ENCODE assay signal across 14 cellular contexts in genomic region chr11:70544774-70545625, GRCh38.
A peak's percentile ranks its signal among the peaks of the same experiment; 100 is the strongest.
DNase-seq lines count a peak whose midpoint lies in the region; ATAC-seq and TF ChIP-seq lines count a peak whose summit lies in the region.
"Had no signal": no experiment of that assay in that cellular context is flagged by ENCODE, and none has a peak within 500 bp of the region (broad histone marks: within the 10 kb centered on the region; RNA-seq: fewer than 3 reads in every experiment).

No MANE protein-coding gene starts in this region.

- H3K4me3 ChIP-seq in HUES64 (ENCODE audit: low read length) (no peak overlapping the region), mesodermal cell (ENCODE audit: extremely low read depth, insufficient read depth, low read length, poor library complexity, severe bottlenecking) (no peak overlapping the region)
- H3K4me3 ChIP-seq in CD4-positive, alpha-beta memory T cell (ENCODE audit: low read length in 2 of 2), result no peak overlapping the region

- no peak for ATAC-seq in naive thymus-derived CD8-positive, alpha-beta T cell

- intact Hi-C loops in CD4-positive, alpha-beta memory T cell (cut with micrococcal nuclease), result no loop called here

- no peaks in the 10 kb centered on the region for H3K27me3 ChIP-seq in HUES64 (ENCODE audit: insufficient read depth, low read length)
- no peaks in the 10 kb centered on the region for H3K27me3 ChIP-seq in CD4-positive, alpha-beta memory T cell (ENCODE audit: insufficient read depth, low read length)

- H3K27me3 Mint-ChIP-seq in chondrocyte (ENCODE audit: low read depth), result peaks cover 16% of the 10 kb centered on the region
- H3K27me3 Mint-ChIP-seq in CD4-positive, alpha-beta memory T cell, result peaks cover 0 to 7% of the 10 kb centered on the region in 2 donors
- H3K27me3 Mint-ChIP-seq in naive thymus-derived CD8-positive, alpha-beta T cell, result peaks cover 0 to 4% (median 3%) of the 10 kb centered on the region in 5 donors
- H3K27me3 Mint-ChIP-seq in glutamatergic neuron (ENCODE audit: unreplicated experiment), result peaks cover 7% of the 10 kb centered on the region

- H3K27ac Mint-ChIP-seq in chondrocyte (ENCODE audit: unreplicated experiment) (no peak overlapping the region), glutamatergic neuron (ENCODE audit: unreplicated experiment) (no peak overlapping the region)
- no peak overlapping the region for H3K27ac Mint-ChIP-seq in CD4-positive, alpha-beta memory T cell
- H3K27ac Mint-ChIP-seq in naive thymus-derived CD8-positive, alpha-beta T cell, result no peak overlapping the region
- H3K27ac Mint-ChIP-seq: activated T-helper 1 cell treated with anti-CD3 and anti-CD28 coated beads, Interleukin-12 subunit alpha, Interleukin-12 subunit beta, Interleukin-2, Interleukin-4 antibody, amounts not matched to agents 30 ng/mL and 10 ng/mL and 1 ng/mL, durations not matched to agents 14 hours and 24 hours and 36 hours had no signal

- WGBS in HUES64, result 66% methylated on average over 37 of the region's 37 CpGs
- 70 to 73% methylated on average over 30 to 33 of the region's 37 CpGs for WGBS in mesodermal cell (ENCODE audit: insufficient coverage in 2 of 2), 2 experiments

- no peaks in the 10 kb centered on the region for H3K36me3 Mint-ChIP-seq in chondrocyte (ENCODE audit: low read depth)
- H3K36me3 Mint-ChIP-seq in CD4-positive, alpha-beta memory T cell, result no peaks in the 10 kb centered on the region
- no peaks in the 10 kb centered on the region for H3K36me3 Mint-ChIP-seq in naive thymus-derived CD8-positive, alpha-beta T cell
- no peaks in the 10 kb centered on the region for H3K36me3 Mint-ChIP-seq in glutamatergic neuron (ENCODE audit: unreplicated experiment)

- H3K4me1 ChIP-seq in HUES64 (ENCODE audit: insufficient read depth, low read length) (peaks cover 24% of the 10 kb centered on the region), mesodermal cell (ENCODE audit: control insufficient read depth, insufficient read depth, low read length, poor library complexity, severe bottlenecking) (peaks cover 15% of the 10 kb centered on the region)
- H3K4me1 ChIP-seq in CD4-positive, alpha-beta memory T cell (ENCODE audit: insufficient read depth, low read length), result no peaks in the 10 kb centered on the region

- POLR2A ChIA-PET in CD4-positive, alpha-beta memory T cell (lab: Charles Lee; ENCODE audit: partially characterized antibody), result no interaction called here
- POLR2A ChIA-PET in naive thymus-derived CD8-positive, alpha-beta T cell (lab: Charles Lee), result no interaction called here

- peak overlapping the region; percentile 56 for H3K9ac ChIP-seq in HUES64 (ENCODE audit: low read depth, low read length)

- DNase-seq in AG08395 (ENCODE audit: low spot score) (peak; percentile 81), chondrocyte (ENCODE audit: low spot score) (peak; percentile 90), glutamatergic neuron (no peak), OCI-M2 (lab: John Stamatoyannopoulos, UW; ENCODE audit: unreplicated experiment) (no peak)
- no peak for DNase-seq in CD4-positive, alpha-beta memory T cell
- no peak for DNase-seq in naive thymus-derived CD8-positive, alpha-beta T cell
- DNase-seq: activated CD4-positive, alpha-beta T cell treated with anti-CD3 and anti-CD28 coated beads for 48 hours; dermis blood vessel endothelial cell; DMS79 treated with DMSO at 0.1 percent for 48 hours; NCI-H2107; stimulated activated CD4-positive, alpha-beta T cell treated with anti-CD3 and anti-CD28 coated beads, Interleukin-4, amount 100 ng/mL, for 1 hour had no signal

- H3K4me3 Mint-ChIP-seq in chondrocyte (ENCODE audit: unreplicated experiment) (no peak overlapping the region), glutamatergic neuron (ENCODE audit: unreplicated experiment) (no peak overlapping the region)
- no peak overlapping the region for H3K4me3 Mint-ChIP-seq in CD4-positive, alpha-beta memory T cell
- H3K4me3 Mint-ChIP-seq in naive thymus-derived CD8-positive, alpha-beta T cell, result no peak overlapping the region
- H3K4me3 Mint-ChIP-seq: activated T-helper 1 cell treated with anti-CD3 and anti-CD28 coated beads, Interleukin-12 subunit alpha, Interleukin-12 subunit beta, Interleukin-2, Interleukin-4 antibody, amounts not matched to agents 30 ng/mL and 10 ng/mL and 1 ng/mL, durations not matched to agents 14 hours and 24 hours and 36 hours had no signal

- H3K9me3 ChIP-seq in HUES64 (ENCODE audit: insufficient read depth, low read depth, low read length) (no peaks in the 10 kb centered on the region), mesodermal cell (ENCODE audit: control insufficient read depth, low read length) (no peaks in the 10 kb centered on the region)
- no peaks in the 10 kb centered on the region for H3K9me3 ChIP-seq in CD4-positive, alpha-beta memory T cell (ENCODE audit: control insufficient read depth in 1 of 2, low read length in 2 of 2)

- H3K27ac ChIP-seq in HUES64 (ENCODE audit: low read depth, low read length), result peak overlapping the region; percentile 43; the same call in 1 of the 2 replicates
- peak overlapping the region; percentile 67 for H3K27ac ChIP-seq in mesodermal cell (ENCODE audit: low read depth, low read length, severe bottlenecking)
- no peak overlapping the region for H3K27ac ChIP-seq in CD4-positive, alpha-beta memory T cell (ENCODE audit: low read depth, low read length)

- H3K36me3 ChIP-seq in HUES64 (ENCODE audit: insufficient read depth, low read length) (no peaks in the 10 kb centered on the region), mesodermal cell (ENCODE audit: control insufficient read depth, insufficient read depth, low read length) (no peaks in the 10 kb centered on the region)
- no peaks in the 10 kb centered on the region for H3K36me3 ChIP-seq in CD4-positive, alpha-beta memory T cell (ENCODE audit: insufficient read depth, low read length)

- H3K9me3 Mint-ChIP-seq in chondrocyte (ENCODE audit: low read depth) (no peaks in the 10 kb centered on the region), glutamatergic neuron (ENCODE audit: unreplicated experiment) (peaks cover 4% of the 10 kb centered on the region)
- peaks cover 0 to 1% (median 0%) of the 10 kb centered on the region in 8 donors for H3K9me3 Mint-ChIP-seq in CD4-positive, alpha-beta memory T cell
- no peaks in the 10 kb centered on the region for H3K9me3 Mint-ChIP-seq in naive thymus-derived CD8-positive, alpha-beta T cell
- H3K9me3 Mint-ChIP-seq: activated T-helper 1 cell treated with anti-CD3 and anti-CD28 coated beads, Interleukin-12 subunit alpha, Interleukin-12 subunit beta, Interleukin-2, Interleukin-4 antibody, amounts not matched to agents 30 ng/mL and 10 ng/mL and 1 ng/mL, durations not matched to agents 14 hours and 24 hours and 36 hours had no signal

- CTCF ChIA-PET in CD4-positive, alpha-beta memory T cell (lab: Charles Lee; ENCODE audit: partially characterized antibody), result no interaction called here

- no peak for TF ChIP-seq CTCF in chondrocyte (IDR thresholded peaks at IDR 0.05)
- TF ChIP-seq CTCF in glutamatergic neuron (IDR thresholded peaks at IDR 0.05; ENCODE audit: partially characterized antibody, unreplicated experiment), result no peak

- H3K4me1 Mint-ChIP-seq in chondrocyte (ENCODE audit: low read depth) (peaks cover 4% of the 10 kb centered on the region), glutamatergic neuron (ENCODE audit: low read depth, unreplicated experiment) (peaks cover 6% of the 10 kb centered on the region)
- H3K4me1 Mint-ChIP-seq in CD4-positive, alpha-beta memory T cell, result no peaks in the 10 kb centered on the region
- peaks cover 0 to 1% (median 0%) of the 10 kb centered on the region in 4 donors for H3K4me1 Mint-ChIP-seq in naive thymus-derived CD8-positive, alpha-beta T cell

Comparison
In these comparisons a context has a peak if more than half of its experiments do, and no peak if none do; other contexts are left out.
1. DNase-seq: peak in AG08395 (single experiment) and chondrocyte (single experiment); none in CD4-positive, alpha-beta memory T cell (0 of 5), naive thymus-derived CD8-positive, alpha-beta T cell (0 of 10), glutamatergic neuron (single experiment) and OCI-M2 (single experiment).